Comparison of ENCODE assay signal across 8 cellular contexts in genomic region chr10:23314835-23315239, GRCh38. TPM values are rescaled to one million over a fixed set of nuclear protein-coding genes. Genes with fewer than 3 reads are reported as not detected.
DNase-seq lines count a peak whose midpoint lies in the region; ATAC-seq and TF ChIP-seq lines count a peak whose summit lies in the region.

No MANE protein-coding gene starts in this region.

- intact Hi-C loops in heart left ventricle (cut with DNase I): loop anchor here (1.0 to 10.0 kb wide), 9 partner anchors 210 to 390 kb away; no protein-coding TSS in a partner anchor

- peak overlapping the region; percentile 27 for H3K27ac Mint-ChIP-seq in activated naive CD4-positive, alpha-beta T cell treated with anti-CD3 and anti-CD28 coated beads, Interleukin-2, amount 50 U/mL, for 24 hours

- H3K4me3 ChIP-seq in heart left ventricle: no peak overlapping the region

- peaks cover 0 to 6% (median 0%) of the 10 kb centered on the region in 12 donors for H3K4me1 ChIP-seq in heart left ventricle

- peak; percentile 61 to 85 (median 76) for TF ChIP-seq CTCF in heart left ventricle (IDR thresholded peaks at IDR 0.05)

- ATAC-seq in HG02938 (IDR thresholded peaks at IDR 0.05; ENCODE audit: unreplicated experiment) (peak; percentile 62), heart left ventricle (peak in 3 of 4 donors; percentile 50 to 59 (median 54))

- H3K27me3 Mint-ChIP-seq in activated naive CD4-positive, alpha-beta T cell treated with anti-CD3 and anti-CD28 coated beads, Interleukin-2, amount 50 U/mL, for 24 hours: no peaks in the 10 kb centered on the region

- TF ChIP-seq POLR2A in heart left ventricle (IDR thresholded peaks at IDR 0.05): no peak

- no peaks in the 10 kb centered on the region for H3K36me3 ChIP-seq in heart left ventricle

- H3K9me3 ChIP-seq in heart left ventricle: no peaks in the 10 kb centered on the region

- no peaks in the 10 kb centered on the region for H3K9me3 Mint-ChIP-seq in activated naive CD4-positive, alpha-beta T cell treated with anti-CD3 and anti-CD28 coated beads, Interleukin-2, amount 50 U/mL, for 24 hours

- no peaks in the 10 kb centered on the region for H3K36me3 Mint-ChIP-seq in activated naive CD4-positive, alpha-beta T cell treated with anti-CD3 and anti-CD28 coated beads, Interleukin-2, amount 50 U/mL, for 24 hours

- H3K27me3 ChIP-seq in heart left ventricle: no peaks in the 10 kb centered on the region

- H3K27ac ChIP-seq in heart left ventricle: no peak overlapping the region

- no peaks in the 10 kb centered on the region for H3K4me1 Mint-ChIP-seq in activated naive CD4-positive, alpha-beta T cell treated with anti-CD3 and anti-CD28 coated beads, Interleukin-2, amount 50 U/mL, for 24 hours

- no peak overlapping the region for H3K4me3 Mint-ChIP-seq in activated naive CD4-positive, alpha-beta T cell treated with anti-CD3 and anti-CD28 coated beads, Interleukin-2, amount 50 U/mL, for 24 hours

- DNase-seq in activated CD4-positive, CD25-positive, alpha-beta regulatory T cell (lab: John Stamatoyannopoulos, UW): peak; percentile 15 to 20 (median 16)
- no peak for DNase-seq in activated CD4-positive, CD25-positive, alpha-beta regulatory T cell treated with anti-CD3 and anti-CD28 coated beads, Interleukin-2, amount 50 U/mL, for 72 hours
- DNase-seq in NOMO-1 treated with DMSO at 0.1 percent for 48 hours (lab: John Stamatoyannopoulos, UW; ENCODE audit: unreplicated experiment) (peak; percentile 68), heart left ventricle (peak in 3 of 5 donors; percentile 38 to 51 (median 49)), retina (peak; percentile 47), NCI-H524 treated with DMSO at 0.1 percent for 48 hours (lab: John Stamatoyannopoulos, UW) (no peak)

- WGBS in heart left ventricle, 4 donors: 0 to 2% (median 0%) methylated on average over 3 of the region's 3 CpGs

RNA-seq across cellular contexts. Expression of gene C10orf67, which starts 29.8 kb away (rescaled TPM):
- total RNA-seq in heart left ventricle: under 1 TPM; 0.12 to 0.75 (median 0.43) TPM
- under 1 TPM; 0.27 to 1.00 TPM for polyA plus RNA-seq in heart left ventricle

Comparison
In these comparisons a context has a peak if more than half of its experiments do, and no peak if none do; other contexts are left out.
1. DNase-seq: peak in activated CD4-positive, CD25-positive, alpha-beta regulatory T cell (4 of 4), NOMO-1 treated with DMSO at 0.1 percent for 48 hours (single experiment), heart left ventricle (3 of 5) and retina (single experiment); none in activated CD4-positive, CD25-positive, alpha-beta regulatory T cell treated with anti-CD3 and anti-CD28 coated beads, Interleukin-2, amount 50 U/mL, for 72 hours (single experiment) and NCI-H524 treated with DMSO at 0.1 percent for 48 hours (single experiment).